8 cellular contexts compared by ENCODE assay signal in genomic region chr13:42354246-42355117, GRCh38.
DNase-seq lines count a peak whose midpoint lies in the region; ATAC-seq and TF ChIP-seq lines count a peak whose summit lies in the region.

No MANE protein-coding gene starts in this region.

- peak in 1 of 2 donors; percentile 40 for TF ChIP-seq CTCF in fibroblast of lung (conservative IDR thresholded peaks at IDR 0.05 in 1 of 2, IDR thresholded peaks at IDR 0.05 in 1 of 2; ENCODE audit: low read depth in 1 of 2, low read length in 2 of 2)

- H2AFZ ChIP-seq in fibroblast of lung (ENCODE audit: low read length) = no peak overlapping the region

- H3K27me3 ChIP-seq in CD4-positive, CD25-positive, alpha-beta regulatory T cell (ENCODE audit: control insufficient read depth, insufficient read depth, low read length) = no peaks in the 10 kb centered on the region
- H3K27me3 ChIP-seq in fibroblast of lung (ENCODE audit: control insufficient read depth, insufficient read depth, low read length) = peaks cover 2% of the 10 kb centered on the region

- peak overlapping the region; percentile 79 to 97 (median 91) for H3K27ac Mint-ChIP-seq in CD4-positive, CD25-positive, alpha-beta regulatory T cell
- peak overlapping the region; percentile 87 for H3K27ac Mint-ChIP-seq in stimulated activated naive B cell treated with anti-CD40 and anti-IgM and Interleukin-4, amounts not matched to agents 10 μg/mL and 1 μg/mL and 100 μg/mL, for 72 hours

- peaks cover 24% of the 10 kb centered on the region for H3K4me1 ChIP-seq in CD4-positive, CD25-positive, alpha-beta regulatory T cell (ENCODE audit: control insufficient read depth, insufficient read depth, low read length, poor library complexity, severe bottlenecking)
- H3K4me1 ChIP-seq in fibroblast of lung (ENCODE audit: control insufficient read depth, extremely low read depth, insufficient read depth, low read length) = no peaks in the 10 kb centered on the region

- peak overlapping the region in 3 of 4 donors; percentile 37 to 83 (median 52) for H3K4me3 Mint-ChIP-seq in CD4-positive, CD25-positive, alpha-beta regulatory T cell
- no peak overlapping the region for H3K4me3 Mint-ChIP-seq in stimulated activated naive B cell treated with anti-CD40 and anti-IgM and Interleukin-4, amounts not matched to agents 10 μg/mL and 1 μg/mL and 100 μg/mL, for 72 hours

- H3K4me2 ChIP-seq in fibroblast of lung (ENCODE audit: extremely low read depth, insufficient read depth, low read length) = no peak overlapping the region

- H3K9ac ChIP-seq in fibroblast of lung (ENCODE audit: insufficient read depth, low read length) = no peak overlapping the region

- H3K27ac ChIP-seq in CD4-positive, CD25-positive, alpha-beta regulatory T cell (ENCODE audit: insufficient read depth, low read length, poor library complexity, severe bottlenecking) = peak overlapping the region; percentile 67
- H3K27ac ChIP-seq in fibroblast of lung (ENCODE audit: insufficient read depth, low read length) = no peak overlapping the region

- H3K4me3 ChIP-seq in CD4-positive, CD25-positive, alpha-beta regulatory T cell (ENCODE audit: low read depth, low read length) = peak overlapping the region; percentile 55
- no peak overlapping the region for H3K4me3 ChIP-seq in fibroblast of lung (replicated peaks in 1 of 4; ENCODE audit: control extremely low read depth in 1 of 4, insufficient read depth in 1 of 4, low read depth in 3 of 4, low read length in 4 of 4)

- peak in 2 of 3 donors; percentile 40 to 69 for DNase-seq in CD4-positive, CD25-positive, alpha-beta regulatory T cell
- DNase-seq in activated CD4-positive, alpha-beta T cell treated with anti-CD3 and anti-CD28 coated beads for 1 hour = peak; percentile 27
- DNase-seq in fibroblast of lung (ENCODE audit: low read depth in 2 of 2) (peak; percentile 79 to 91), NCI-H1930 (lab: John Stamatoyannopoulos, UW) (no peak), posterior vena cava (ENCODE audit: low spot score) (no peak)
- no peak for DNase-seq in stimulated activated naive B cell treated with anti-CD40 and anti-IgM and Interleukin-4, amounts not matched to agents 10 μg/mL and 1 μg/mL and 100 μg/mL, for 72 hours

- no peaks in the 10 kb centered on the region for H3K9me3 ChIP-seq in CD4-positive, CD25-positive, alpha-beta regulatory T cell (ENCODE audit: control insufficient read depth in 2 of 2, low read length in 2 of 2)
- no peaks in the 10 kb centered on the region for H3K9me3 ChIP-seq in fibroblast of lung (ENCODE audit: control insufficient read depth, insufficient read depth, low read depth, low read length)

- no peaks in the 10 kb centered on the region for H3K79me2 ChIP-seq in fibroblast of lung (ENCODE audit: control insufficient read depth, insufficient read depth, low read length)

- intact Hi-C loops in posterior vena cava (cut with DNase I) = no loop called here

- no peaks in the 10 kb centered on the region for H3K36me3 ChIP-seq in CD4-positive, CD25-positive, alpha-beta regulatory T cell (ENCODE audit: control insufficient read depth, insufficient read depth, low read length)
- no peaks in the 10 kb centered on the region for H3K36me3 ChIP-seq in fibroblast of lung (ENCODE audit: control insufficient read depth, insufficient read depth, low read length)

- peaks cover 7% of the 10 kb centered on the region for H3K36me3 Mint-ChIP-seq in CD4-positive, CD25-positive, alpha-beta regulatory T cell
- H3K36me3 Mint-ChIP-seq in stimulated activated naive B cell treated with anti-CD40 and anti-IgM and Interleukin-4, amounts not matched to agents 10 μg/mL and 1 μg/mL and 100 μg/mL, for 72 hours = peaks cover 0 to 1% of the 10 kb centered on the region in 2 donors

- ATAC-seq in CD4-positive, CD25-positive, alpha-beta regulatory T cell (ENCODE audit: low read depth in 2 of 2) = peak; percentile 76 to 82
- peak; percentile 79 for ATAC-seq in GM19035 (IDR thresholded peaks at IDR 0.05; ENCODE audit: unreplicated experiment)
- peak; percentile 77 for ATAC-seq in HG03139 (IDR thresholded peaks at IDR 0.05; ENCODE audit: unreplicated experiment)
- peak; percentile 78 to 82 for ATAC-seq in stimulated activated naive B cell treated with anti-CD40 and anti-IgM and Interleukin-4, amounts not matched to agents 10 μg/mL and 1 μg/mL and 100 μg/mL, for 72 hours (replicated peaks)

- H3K9me3 Mint-ChIP-seq in CD4-positive, CD25-positive, alpha-beta regulatory T cell = peaks cover 0 to 4% (median 0%) of the 10 kb centered on the region in 7 donors
- H3K9me3 Mint-ChIP-seq in stimulated activated naive B cell treated with anti-CD40 and anti-IgM and Interleukin-4, amounts not matched to agents 10 μg/mL and 1 μg/mL and 100 μg/mL, for 72 hours = peaks cover 0 to 3% of the 10 kb centered on the region in 2 donors

- no peaks in the 10 kb centered on the region for H4K20me1 ChIP-seq in fibroblast of lung (ENCODE audit: control insufficient read depth, extremely low read depth, insufficient read depth, low read length)

- H3K4me1 Mint-ChIP-seq in CD4-positive, CD25-positive, alpha-beta regulatory T cell = peaks cover 12 to 35% (median 26%) of the 10 kb centered on the region in 4 donors
- H3K4me1 Mint-ChIP-seq in stimulated activated naive B cell treated with anti-CD40 and anti-IgM and Interleukin-4, amounts not matched to agents 10 μg/mL and 1 μg/mL and 100 μg/mL, for 72 hours = peaks cover 15 to 20% of the 10 kb centered on the region in 2 donors

- H3K27me3 Mint-ChIP-seq in CD4-positive, CD25-positive, alpha-beta regulatory T cell = no peaks in the 10 kb centered on the region
- H3K27me3 Mint-ChIP-seq in stimulated activated naive B cell treated with anti-CD40 and anti-IgM and Interleukin-4, amounts not matched to agents 10 μg/mL and 1 μg/mL and 100 μg/mL, for 72 hours = no peaks in the 10 kb centered on the region

Comparison
In these comparisons a context has a peak if more than half of its experiments do, and no peak if none do; other contexts are left out.
1. DNase-seq: peak in CD4-positive, CD25-positive, alpha-beta regulatory T cell (2 of 3), activated CD4-positive, alpha-beta T cell treated with anti-CD3 and anti-CD28 coated beads for 1 hour (single experiment) and fibroblast of lung (2 of 2); none in stimulated activated naive B cell treated with anti-CD40 and anti-IgM and Interleukin-4, amounts not matched to agents 10 μg/mL and 1 μg/mL and 100 μg/mL, for 72 hours (single experiment), NCI-H1930 (0 of 2) and posterior vena cava (single experiment).
2. H3K4me3 Mint-ChIP-seq: peak in CD4-positive, CD25-positive, alpha-beta regulatory T cell (3 of 4); none in stimulated activated naive B cell treated with anti-CD40 and anti-IgM and Interleukin-4, amounts not matched to agents 10 μg/mL and 1 μg/mL and 100 μg/mL, for 72 hours (0 of 2).
3. Peak in every context shown above with its lines, with median percentiles within 50 percentile points of each other: ATAC-seq.